In the genomic region with DNA sequence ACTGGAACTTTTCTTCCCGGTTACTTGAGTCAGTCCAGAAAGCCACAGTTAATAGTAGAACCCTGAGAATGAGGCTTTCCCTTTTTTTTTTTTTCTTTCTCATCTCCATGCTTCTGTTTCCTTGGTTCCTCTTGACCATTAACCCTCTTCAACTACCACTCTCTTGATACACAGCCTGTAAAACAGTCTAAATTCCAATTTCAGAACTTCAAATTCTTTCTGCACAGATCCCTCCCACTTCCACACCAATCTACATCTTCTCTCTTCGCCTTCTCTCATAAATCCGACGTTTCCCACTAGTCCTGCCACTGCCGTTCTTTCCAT, we compare ENCODE assay signal across 8 cellular contexts. TPM values are rescaled to one million over a fixed set of nuclear protein-coding genes. Genes with fewer than 3 reads are reported as not detected.
A peak's percentile ranks its signal among the peaks of the same experiment; 100 is the strongest.
DNase-seq lines count a peak whose midpoint lies in the region; ATAC-seq and TF ChIP-seq lines count a peak whose summit lies in the region.

No MANE protein-coding gene starts in this region.

- H3K9me2 ChIP-seq in PC-3 (replicated peaks; ENCODE audit: low read length) = no peaks in the 10 kb centered on the region

- peak overlapping the region; percentile 90 for H3K4me3 ChIP-seq in PC-3 (ENCODE audit: low read length)
- peak overlapping the region; percentile 73 to 94 (median 88) for H3K4me3 ChIP-seq in fibroblast of lung (replicated peaks in 1 of 4; ENCODE audit: control extremely low read depth in 1 of 4, insufficient read depth in 1 of 4, low read depth in 3 of 4, low read length in 4 of 4)
- H3K4me3 ChIP-seq in parathyroid adenoma (ENCODE audit: low read depth, low read length) = peak overlapping the region; percentile 96

- H3K9me3 Mint-ChIP-seq in CD4-positive, alpha-beta T cell = no peaks in the 10 kb centered on the region

- no peak overlapping the region for H3K27ac Mint-ChIP-seq in CD4-positive, alpha-beta T cell

- H3K9ac ChIP-seq in PC-3 (ENCODE audit: low read length) (peak overlapping the region; percentile 96), fibroblast of lung (ENCODE audit: insufficient read depth, low read length) (peak overlapping the region; percentile 88), parathyroid adenoma (peak overlapping the region; percentile 59)

- H2AFZ ChIP-seq in PC-3 (ENCODE audit: low read length) (peak overlapping the region; percentile 91), fibroblast of lung (ENCODE audit: low read length) (peak overlapping the region; percentile 93), parathyroid adenoma (peak overlapping the region; percentile 97)

- intact Hi-C loops in CD4-positive, alpha-beta T cell (cut with DNase I, micrococcal nuclease) = loop anchor here (1.0 to 10.0 kb wide), 5 partner anchors 81 to 200 kb away; partner anchors contain the start of genes PAFAH1B1 (in 2 of the 2), CLUH (in 1 of the 2), SGSM2 (in 1 of the 2) and TSR1 (in 1 of the 2)
- intact Hi-C loops in PC-3 (cut with micrococcal nuclease) = loop anchor here (5.0 to 10.0 kb wide), 2 partner anchors 81 to 164 kb away; partner anchors contain the start of gene PAFAH1B1

- no peaks in the 10 kb centered on the region for H3K27me3 ChIP-seq in CD4-positive, alpha-beta T cell (ENCODE audit: control insufficient read depth, insufficient read depth, low read length)
- no peaks in the 10 kb centered on the region for H3K27me3 ChIP-seq in PC-3 (ENCODE audit: low read length)
- no peaks in the 10 kb centered on the region for H3K27me3 ChIP-seq in fibroblast of lung (ENCODE audit: control insufficient read depth, insufficient read depth, low read length)
- no peaks in the 10 kb centered on the region for H3K27me3 ChIP-seq in parathyroid adenoma (ENCODE audit: control insufficient read depth, insufficient read depth, low read length)

- peak overlapping the region; percentile 96 for H3K27ac ChIP-seq in CD4-positive, alpha-beta T cell (ENCODE audit: low read depth, low read length)
- H3K27ac ChIP-seq in PC-3 (ENCODE audit: low read length) (peak overlapping the region; percentile 86), fibroblast of lung (ENCODE audit: insufficient read depth, low read length) (peak overlapping the region; percentile 95), parathyroid adenoma (peak overlapping the region; percentile 95)

- no peak for TF ChIP-seq CTCF in CD4-positive, alpha-beta T cell (IDR thresholded peaks at IDR 0.05)
- TF ChIP-seq CTCF in PC-3 (conservative IDR thresholded peaks at IDR 0.05; ENCODE audit: low read depth, low read length) (no peak), fibroblast of lung (conservative IDR thresholded peaks at IDR 0.05 in 1 of 2, IDR thresholded peaks at IDR 0.05 in 1 of 2; ENCODE audit: low read depth in 1 of 2, low read length in 2 of 2) (no peak), parathyroid adenoma (IDR thresholded peaks at IDR 0.05) (no peak), GM10266 (IDR thresholded peaks at IDR 0.05; ENCODE audit: control insufficient read depth, insufficient read depth, low read depth, missing control alignments) (no peak)

- H3K9me3 ChIP-seq in CD4-positive, alpha-beta T cell (ENCODE audit: control insufficient read depth, low read length) = no peaks in the 10 kb centered on the region
- H3K9me3 ChIP-seq in PC-3 (ENCODE audit: low read length) (no peaks in the 10 kb centered on the region), fibroblast of lung (ENCODE audit: control insufficient read depth, insufficient read depth, low read depth, low read length) (no peaks in the 10 kb centered on the region), parathyroid adenoma (ENCODE audit: control insufficient read depth, low read length) (no peaks in the 10 kb centered on the region)

- no peak for ATAC-seq in CD4-positive, alpha-beta T cell (ENCODE audit: poor library complexity)
- ATAC-seq in PC-3 (no peak), GM21367 (IDR thresholded peaks at IDR 0.05; ENCODE audit: unreplicated experiment) (no peak), HG03025 (IDR thresholded peaks at IDR 0.05; ENCODE audit: low FRiP score, unreplicated experiment) (no peak), GM19452 (IDR thresholded peaks at IDR 0.05; ENCODE audit: unreplicated experiment) (no peak)

- DNase-seq in CD4-positive, alpha-beta T cell = no peak
- DNase-seq in PC-3 = no peak
- DNase-seq in fibroblast of lung (ENCODE audit: low read depth in 2 of 2) = no peak
- DNase-seq in GM10266 (ENCODE audit: extremely low spot score) = no peak

- H3K36me3 ChIP-seq in PC-3 (ENCODE audit: low read depth, low read length) (no peaks in the 10 kb centered on the region), fibroblast of lung (ENCODE audit: control insufficient read depth, insufficient read depth, low read length) (no peaks in the 10 kb centered on the region), parathyroid adenoma (ENCODE audit: control insufficient read depth, insufficient read depth, low read length) (no peaks in the 10 kb centered on the region)

- H4K20me1 ChIP-seq in PC-3 (ENCODE audit: low read length) = 0 out of 2 replicates have a peak, but pooled peaks cover 7% of the 10 kb centered on the region
- H4K20me1 ChIP-seq in fibroblast of lung (ENCODE audit: control insufficient read depth, extremely low read depth, insufficient read depth, low read length) = no peaks in the 10 kb centered on the region

- H3K4me1 Mint-ChIP-seq in CD4-positive, alpha-beta T cell (ENCODE audit: low read depth) = peaks cover 12% of the 10 kb centered on the region

- H3F3A ChIP-seq in PC-3 (ENCODE audit: low read length, unreplicated experiment) = no peaks in the 10 kb centered on the region

- CTCF ChIA-PET in CD4-positive, alpha-beta T cell (lab: Charles Lee) = interaction anchor here (1.3 kb wide), 1 partner anchor 275 kb away, joined by 4 read pairs; no protein-coding TSS in a partner anchor
- CTCF ChIA-PET in PC-3 (lab: Charles Lee) = interaction anchor here (0.7 kb wide), 1 partner anchor 158 kb away, joined by 4 read pairs; no protein-coding TSS in a partner anchor

- H3K79me2 ChIP-seq in PC-3 (ENCODE audit: low read length) = peaks cover 38% of the 10 kb centered on the region
- peaks cover 26% of the 10 kb centered on the region for H3K79me2 ChIP-seq in fibroblast of lung (ENCODE audit: control insufficient read depth, insufficient read depth, low read length)
- H3K79me2 ChIP-seq in parathyroid adenoma = peaks cover 34% of the 10 kb centered on the region

- peaks cover 17% of the 10 kb centered on the region for H3K36me3 Mint-ChIP-seq in CD4-positive, alpha-beta T cell (ENCODE audit: low read depth)

- no peak overlapping the region for H3K4me3 Mint-ChIP-seq in CD4-positive, alpha-beta T cell

- POLR2A ChIA-PET in CD4-positive, alpha-beta T cell (lab: Charles Lee) = interaction anchor here (0.7 to 4.1 kb wide), 11 partner anchors 20 to 1125 kb away, joined by 3 to 46 read pairs (median 6); partner anchors contain the start of genes CCDC92B, CTNS, MNT and PAFAH1B1
- POLR2A ChIA-PET in PC-3 (lab: Charles Lee; ENCODE audit: unreplicated experiment) = interaction anchor here (0.5 to 0.6 kb wide), 2 partner anchors 109 to 134 kb away, joined by 3 to 4 read pairs; no protein-coding TSS in a partner anchor

- H3K27me3 Mint-ChIP-seq in CD4-positive, alpha-beta T cell = no peaks in the 10 kb centered on the region

- no TSS peak for BruUV-seq in PC-3 (replicated peaks; lab: Mats Ljungman, UMichigan)

- H3K4me1 ChIP-seq in PC-3 (ENCODE audit: insufficient read depth, low read length) (peaks cover 7% of the 10 kb centered on the region), fibroblast of lung (ENCODE audit: control insufficient read depth, extremely low read depth, insufficient read depth, low read length) (peaks cover 5% of the 10 kb centered on the region), parathyroid adenoma (peaks cover 8% of the 10 kb centered on the region)

- H3K4me2 ChIP-seq in PC-3 (ENCODE audit: low read length) (peak overlapping the region; percentile 83), fibroblast of lung (ENCODE audit: extremely low read depth, insufficient read depth, low read length) (peak overlapping the region; percentile 81), parathyroid adenoma (ENCODE audit: low read length) (peak overlapping the region; percentile 100)

RNA-seq across cellular contexts. Expression of gene METTL16, which starts 0.6 kb away (rescaled TPM):
- total RNA-seq in CD4-positive, alpha-beta T cell = 10 to 100 TPM; 55.7 to 58.0 TPM
- 20.7 and 20.8 TPM in 2 replicates for total RNA-seq in PC-3 (2014; rRNA removed)
- 12.2 and 12.8 TPM in 2 replicates for total RNA-seq in fibroblast of lung
- 13.4 and 15.4 TPM in 2 replicates for polyA plus RNA-seq in fibroblast of lung
- polyA plus RNA-seq in fibroblast of lung (2012) = 13.9 and 15.3 TPM in 2 replicates
- 5.9 and 8.8 TPM in 2 replicates for polyA minus RNA-seq in fibroblast of lung (ENCODE audit: low replicate concordance)
